Comparison of ENCODE assay signal across 26 cellular contexts in genomic region chr13:41454170-41454569, GRCh38.
"Had no signal": no experiment of that assay in that cellular context is flagged by ENCODE, and none has a peak within 500 bp of the region (broad histone marks: within the 10 kb centered on the region; RNA-seq: fewer than 3 reads in every experiment).

No MANE protein-coding gene starts in this region.

- H3K4me3 ChIP-seq: esophagus squamous epithelium, gastrocnemius medialis, heart right ventricle, left lung, lower lobe of right lung, mucosa of descending colon had no signal

- FAIRE-seq: islet of Langerhans, keratinocyte had no signal

- H3K27ac ChIP-seq: epithelial cell of prostate, esophagus squamous epithelium, gastrocnemius medialis, heart right ventricle, left lung, lower lobe of right lung had no signal

- H3K4me1 Mint-ChIP-seq: endodermal cell had no signal

- H3K9me3 Mint-ChIP-seq: dendritic cell treated with granulocyte-macrophage colony-stimulating factor and Interleukin-4, amounts not matched to agents 40 ng/mL and 50 ng/mL, for 4 days; effector memory CD8-positive, alpha-beta T cell; endodermal cell had no signal

- H3K9me3 ChIP-seq: esophagus squamous epithelium, gastrocnemius medialis, lower lobe of right lung, mucosa of descending colon had no signal

- H3K36me3 Mint-ChIP-seq: mesothelial cell of epicardium, naive B cell had no signal

- ATAC-seq: effector memory CD8-positive, alpha-beta T cell; esophagus mucosa; gastrocnemius medialis; heart right ventricle; left cardiac atrium; left lung; left ventricle myocardium superior; lower lobe of right lung; mucosa of descending colon had no signal

- DNase-seq: cortex of kidney; effector CD8-positive, alpha-beta T cell; effector memory CD8-positive, alpha-beta T cell; endodermal cell; erythroblast; esophagus squamous epithelium; foreskin fibroblast; foreskin melanocyte; gastrocnemius medialis; glutamatergic neuron; head of caudate nucleus; heart right ventricle; hippocampal formation; left cardiac atrium; left lung; left ventricle myocardium superior; lower lobe of right lung; mesenchymal stem cell; mucosa of descending colon; naive B cell had no signal

- H3K36me3 ChIP-seq: esophagus squamous epithelium, gastrocnemius medialis, heart right ventricle, left lung had no signal

- H3K4me3 Mint-ChIP-seq: dendritic cell treated with granulocyte-macrophage colony-stimulating factor and Interleukin-4, amounts not matched to agents 40 ng/mL and 50 ng/mL, for 4 days; effector memory CD8-positive, alpha-beta T cell; endodermal cell; mesothelial cell of epicardium had no signal

- H3K27ac Mint-ChIP-seq: dendritic cell treated with granulocyte-macrophage colony-stimulating factor and Interleukin-4, amounts not matched to agents 40 ng/mL and 50 ng/mL, for 4 days; endodermal cell; mesothelial cell of epicardium had no signal

- H3K27me3 Mint-ChIP-seq: effector memory CD8-positive, alpha-beta T cell had no signal
